In the genomic region with DNA sequence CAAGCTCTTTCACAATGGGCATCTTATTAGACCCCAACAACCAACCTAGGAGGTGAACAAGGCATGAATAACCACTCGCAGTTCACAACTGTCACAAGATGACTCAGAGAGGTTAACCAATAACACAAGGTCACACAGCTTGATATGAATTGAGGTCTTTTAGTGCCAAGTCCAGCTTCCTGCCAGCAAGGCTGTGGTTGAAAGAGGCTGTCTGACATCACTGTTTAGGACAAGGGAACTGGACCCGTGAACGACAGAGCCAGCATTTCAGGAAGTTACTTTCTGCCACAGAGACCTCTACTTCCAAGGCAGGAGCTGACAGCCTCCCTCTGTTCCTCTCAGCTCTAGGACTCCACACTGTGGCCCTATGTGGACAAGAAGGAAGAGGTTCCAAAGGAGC, we compare ENCODE assay signal across 10 cellular contexts. TPM values are rescaled to one million over a fixed set of nuclear protein-coding genes. Genes with fewer than 3 reads are reported as not detected.
DNase-seq lines count a peak whose midpoint lies in the region; ATAC-seq, FAIRE-seq and TF ChIP-seq lines count a peak whose summit lies in the region.
"Had no signal": no experiment of that assay in that cellular context is flagged by ENCODE, and none has a peak within 500 bp of the region (broad histone marks: within the 10 kb centered on the region; RNA-seq: fewer than 3 reads in every experiment).

No MANE protein-coding gene starts in this region.

- dilution Hi-C loops in endothelial cell of umbilical vein (cut with MboI; ENCODE audit: extremely low pct_ligation_motif_present, low sequenced_read_pairs): no loop called here

- intact Hi-C loops in endothelial cell of umbilical vein (cut with micrococcal nuclease) (no loop called here), OCI-LY7 (cut with micrococcal nuclease; ENCODE audit: unreplicated experiment) (no loop called here)

- FAIRE-seq in endothelial cell of umbilical vein (lab: Jason Lieb, UNC): no peak

- TF ChIP-seq CTCF in endothelial cell of umbilical vein (IDR thresholded peaks at IDR 0.05; ENCODE audit: extremely low read depth in 1 of 2, insufficient read depth in 1 of 2, low read depth in 1 of 2, low read length in 2 of 2): no peak
- no peak for TF ChIP-seq CTCF in GM13977 (IDR thresholded peaks at IDR 0.05; ENCODE audit: extremely low read depth, insufficient read depth, missing control alignments)
- no peak for TF ChIP-seq CTCF in OCI-LY7 (conservative IDR thresholded peaks at IDR 0.05; ENCODE audit: low read length)

- DNase-seq in activated effector memory CD4-positive, alpha-beta T cell treated with anti-CD3 and anti-CD28 coated beads, Interleukin-2, amount 50 U/mL, for 16 hours: peak; percentile 30
- no peak for DNase-seq in activated effector memory CD4-positive, alpha-beta T cell treated with Interleukin-2 at 50 U/mL for 16 hours
- DNase-seq in HS-5 (ENCODE audit: low read depth) (peak; percentile 62), endothelial cell of umbilical vein (ENCODE audit: low read depth, low spot score) (no peak), GM13977 (ENCODE audit: low spot score) (no peak), OCI-LY7 (ENCODE audit: low spot score) (no peak)
- peak in 1 of 2 donors; percentile 31 for DNase-seq in stimulated activated naive CD8-positive, alpha-beta T cell treated with anti-CD3 and anti-CD28 coated beads, Interleukin-15, amount 100 ng/mL, for 72 hours
- DNase-seq: CD4-positive, alpha-beta memory T cell; NCI-H748 treated with DMSO at 0.1 percent for 48 hours had no signal

- H3K27me3 Mint-ChIP-seq in stimulated activated naive CD8-positive, alpha-beta T cell treated with anti-CD3 and anti-CD28 coated beads, Interleukin-15, amount 100 ng/mL, for 72 hours: peaks cover 8% of the 10 kb centered on the region

- no peaks in the 10 kb centered on the region for H3K4me1 ChIP-seq in endothelial cell of umbilical vein (ENCODE audit: control insufficient read depth, extremely low read depth, insufficient read depth, low read length)
- no peaks in the 10 kb centered on the region for H3K4me1 ChIP-seq in OCI-LY7 (ENCODE audit: insufficient read depth, low read length, poor library complexity, severe bottlenecking)

- H3K36me3 ChIP-seq in endothelial cell of umbilical vein (ENCODE audit: control insufficient read depth in 2 of 2, extremely low read depth in 1 of 2, insufficient read depth in 2 of 2, low read length in 2 of 2) (no peaks in the 10 kb centered on the region), OCI-LY7 (ENCODE audit: insufficient read depth, low read length) (no peaks in the 10 kb centered on the region)

- H3K27ac ChIP-seq in endothelial cell of umbilical vein (ENCODE audit: insufficient read depth, low read depth, low read length) (no peak overlapping the region), OCI-LY7 (ENCODE audit: low read depth, low read length, poor library complexity, severe bottlenecking) (no peak overlapping the region)

- BruUV-seq in endothelial cell of umbilical vein (replicated peaks; lab: Mats Ljungman, UMichigan) (no TSS peak), OCI-LY7 (replicated peaks; lab: Mats Ljungman, UMichigan) (no TSS peak)

- peaks cover 9 to 32% of the 10 kb centered on the region in 2 experiments for H3K27me3 ChIP-seq in endothelial cell of umbilical vein (ENCODE audit: control insufficient read depth in 2 of 2, insufficient read depth in 2 of 2, low read length in 2 of 2)

- H3K4me2 ChIP-seq in endothelial cell of umbilical vein (ENCODE audit: insufficient read depth, low read length) (no peak overlapping the region), OCI-LY7 (ENCODE audit: low read length) (no peak overlapping the region)

- H3K9me1 ChIP-seq in endothelial cell of umbilical vein (replicated peaks; ENCODE audit: control insufficient read depth, extremely low read depth, insufficient read depth, low read length): no peaks in the 10 kb centered on the region

- H3K27ac Mint-ChIP-seq in stimulated activated naive CD8-positive, alpha-beta T cell treated with anti-CD3 and anti-CD28 coated beads, Interleukin-15, amount 100 ng/mL, for 72 hours: no peak overlapping the region

- CTCF ChIA-PET in endothelial cell of umbilical vein (lab: Charles Lee) (interaction anchor here (1.0 to 1.2 kb wide), 2 partner anchors 8 to 14 kb away, joined by 3 read pairs; no protein-coding TSS in a partner anchor), OCI-LY7 (lab: Charles Lee; ENCODE audit: unreplicated experiment) (no interaction called here)

- in situ Hi-C loops in GM13977 (cut with MboI; ENCODE audit: low pct_unique_long_range_greater_than_20kb, low sequenced_read_pairs, unreplicated experiment): no loop called here

- no peaks in the 10 kb centered on the region for H4K20me1 ChIP-seq in endothelial cell of umbilical vein (replicated peaks; ENCODE audit: control insufficient read depth, extremely low read depth, insufficient read depth, low read length)
- no peaks in the 10 kb centered on the region for H4K20me1 ChIP-seq in OCI-LY7 (ENCODE audit: insufficient read depth, low read length)

- H3K9me3 ChIP-seq in endothelial cell of umbilical vein (replicated peaks; ENCODE audit: control insufficient read depth, insufficient read depth, low read length): no peaks in the 10 kb centered on the region
- H3K9me3 ChIP-seq in OCI-LY7 (ENCODE audit: low read length): no peaks in the 10 kb centered on the region

- H3K9ac ChIP-seq in endothelial cell of umbilical vein (replicated peaks; ENCODE audit: extremely low read depth, insufficient read depth, low read length): no peak overlapping the region

- no peak for TF ChIP-seq POLR2A in endothelial cell of umbilical vein (IDR thresholded peaks at IDR 0.05; ENCODE audit: low read depth, low read length)

- H3K9me3 Mint-ChIP-seq in stimulated activated naive CD8-positive, alpha-beta T cell treated with anti-CD3 and anti-CD28 coated beads, Interleukin-15, amount 100 ng/mL, for 72 hours: peaks cover 5% of the 10 kb centered on the region in 2 donors

- POLR2A ChIA-PET in endothelial cell of umbilical vein (lab: Charles Lee): no interaction called here
- POLR2A ChIA-PET in OCI-LY7 (lab: Charles Lee): interaction anchor here (0.6 kb wide), 1 partner anchor 435 kb away, joined by 3 read pairs; no protein-coding TSS in a partner anchor

- H2AFZ ChIP-seq in endothelial cell of umbilical vein (ENCODE audit: low read depth, low read length) (no peak overlapping the region), OCI-LY7 (ENCODE audit: low read length) (no peak overlapping the region)

- ATAC-seq in stimulated activated naive CD8-positive, alpha-beta T cell treated with anti-CD3 and anti-CD28 coated beads, Interleukin-15, amount 100 ng/mL, for 72 hours: peak; percentile 92
- ATAC-seq in HG02840 (IDR thresholded peaks at IDR 0.05; ENCODE audit: low FRiP score, unreplicated experiment): no peak

- no peaks in the 10 kb centered on the region for H3K79me2 ChIP-seq in endothelial cell of umbilical vein (ENCODE audit: control insufficient read depth, insufficient read depth, low read length)
- H3K79me2 ChIP-seq in OCI-LY7 (ENCODE audit: insufficient read depth, low read depth, low read length): no peaks in the 10 kb centered on the region

- no peaks in the 10 kb centered on the region for H3K9me2 ChIP-seq in OCI-LY7 (ENCODE audit: insufficient read depth, low read length)

- H3K4me3 Mint-ChIP-seq in stimulated activated naive CD8-positive, alpha-beta T cell treated with anti-CD3 and anti-CD28 coated beads, Interleukin-15, amount 100 ng/mL, for 72 hours: no peak overlapping the region
- H3K4me3 Mint-ChIP-seq: CD4-positive, alpha-beta memory T cell had no signal

- H3K4me1 Mint-ChIP-seq in stimulated activated naive CD8-positive, alpha-beta T cell treated with anti-CD3 and anti-CD28 coated beads, Interleukin-15, amount 100 ng/mL, for 72 hours: no peaks in the 10 kb centered on the region
- H3K4me1 Mint-ChIP-seq: CD4-positive, alpha-beta memory T cell had no signal

- H3K4me3 ChIP-seq in endothelial cell of umbilical vein (replicated peaks in 1 of 3; ENCODE audit: insufficient read depth in 1 of 3, low read depth in 1 of 3, low read length in 3 of 3): no peak overlapping the region
- no peak overlapping the region for H3K4me3 ChIP-seq in OCI-LY7 (ENCODE audit: low read depth, low read length, poor library complexity, severe bottlenecking)

TF ChIP-seq in endothelial cell of umbilical vein, 7 proteins besides CTCF, POLR2A, EP300 and RAD21:
- no peak for TF ChIP-seq POLR2AphosphoS5 (IDR thresholded peaks at IDR 0.05; ENCODE audit: insufficient read depth, low read depth, low read length)
- TF ChIP-seq GATA2 (IDR thresholded peaks at IDR 0.05; ENCODE audit: insufficient read depth, insufficient read length, low read depth, low read length): no peak
- peak; percentile 27 for TF ChIP-seq FOS (IDR thresholded peaks at IDR 0.05; ENCODE audit: borderline replicate concordance, insufficient read depth, low read length)
- no peak for TF ChIP-seq EZH2 (IDR thresholded peaks at IDR 0.05; ENCODE audit: borderline replicate concordance, low read depth, low read length, severe bottlenecking)
- TF ChIP-seq, protein P1, sequence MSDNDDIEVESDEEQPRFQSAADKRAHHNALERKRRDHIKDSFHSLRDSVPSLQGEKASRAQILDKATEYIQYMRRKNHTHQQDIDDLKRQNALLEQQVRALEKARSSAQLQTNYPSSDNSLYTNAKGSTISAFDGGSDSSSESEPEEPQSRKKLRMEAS (IDR thresholded peaks at IDR 0.05; ENCODE audit: insufficient read depth, insufficient read length): no peak
- TF ChIP-seq MYC (IDR thresholded peaks at IDR 0.05; ENCODE audit: low read depth, low read length): no peak
- no peak for TF ChIP-seq JUN (IDR thresholded peaks at IDR 0.05; ENCODE audit: borderline replicate concordance, insufficient read depth, insufficient read length, low read depth)

RNA-seq across cellular contexts. Expression of gene ALDH1B1, which starts 53.4 kb away (rescaled TPM):
- total RNA-seq in endothelial cell of umbilical vein (20.5 and 21.7 TPM in 2 replicates), OCI-LY7 (2022) (5.8 and 8.6 TPM in 2 replicates)
- polyA plus RNA-seq in endothelial cell of umbilical vein: 10.2 and 11.5 TPM in 2 replicates
- polyA plus RNA-seq in endothelial cell of umbilical vein (2011; cell fraction: cytosol; rRNA removed): 13.5 and 13.7 TPM in 2 replicates
- polyA plus RNA-seq in endothelial cell of umbilical vein (2011; cell fraction: nucleus; rRNA removed): 6.9 and 8.2 TPM in 2 replicates
- polyA plus RNA-seq in endothelial cell of umbilical vein (2012): 23.5 and 26.2 TPM in 2 replicates
- polyA minus RNA-seq in endothelial cell of umbilical vein: 22.4 and 22.9 TPM in 2 replicates
- 28.0 TPM for polyA minus RNA-seq in endothelial cell of umbilical vein (2011; cell fraction: cytosol; rRNA and poly(A)+ RNA removed)
- 4.1 and 4.8 TPM in 2 replicates for polyA minus RNA-seq in endothelial cell of umbilical vein (2011; cell fraction: nucleus; rRNA and poly(A)+ RNA removed)
- 0.32 and 1.3 TPM in 2 replicates for total RNA-seq in OCI-LY7 (2014; rRNA removed; shearing (Covaris generic))

Comparison
In these comparisons a context has a peak if more than half of its experiments do, and no peak if none do; other contexts are left out.
1. DNase-seq: peak in activated effector memory CD4-positive, alpha-beta T cell treated with anti-CD3 and anti-CD28 coated beads, Interleukin-2, amount 50 U/mL, for 16 hours (single experiment) and HS-5 (single experiment); none in activated effector memory CD4-positive, alpha-beta T cell treated with Interleukin-2 at 50 U/mL for 16 hours (single experiment), endothelial cell of umbilical vein (single experiment), GM13977 (single experiment) and OCI-LY7 (single experiment).